18 cellular contexts compared by ENCODE assay signal in genomic region chr3:69328903-69329302, GRCh38. TPM values are rescaled to one million over a fixed set of nuclear protein-coding genes. Genes with fewer than 3 reads are reported as not detected.
A peak's percentile ranks its signal among the peaks of the same experiment; 100 is the strongest.
DNase-seq lines count a peak whose midpoint lies in the region; ATAC-seq, FAIRE-seq and TF ChIP-seq lines count a peak whose summit lies in the region.
"Had no signal": no experiment of that assay in that cellular context is flagged by ENCODE, and none has a peak within 500 bp of the region (broad histone marks: within the 10 kb centered on the region; RNA-seq: fewer than 3 reads in every experiment).

No MANE protein-coding gene starts in this region.

- SMC1A ChIA-PET in GM12878 (lab: Charles Lee; ENCODE audit: uncharacterized antibody, unreplicated experiment) = interaction anchor here (0.6 to 2.2 kb wide), 11 partner anchors 10 to 112 kb away, joined by 3 to 9 read pairs (median 4); partner anchors contain the start of gene FRMD4B

- no peaks in the 10 kb centered on the region for H4K20me1 ChIP-seq in GM12878 (ENCODE audit: control insufficient read depth, insufficient read depth)

- peaks cover 0 to 30% (median 22%) of the 10 kb centered on the region in 4 donors for H3K4me1 Mint-ChIP-seq in CD4-positive, CD25-positive, alpha-beta regulatory T cell

- TF ChIP-seq EP300 in GM12878 (IDR thresholded peaks at IDR 0.05; ENCODE audit: borderline replicate concordance in 1 of 2, control insufficient read depth in 1 of 2, low read depth in 2 of 2, low read length in 2 of 2) = no peak

- peak overlapping the region; percentile 28; the same call in 1 of the 2 replicates for H3K4me2 ChIP-seq in GM12878 (ENCODE audit: control insufficient read depth, insufficient read depth)

- no peaks in the 10 kb centered on the region for H3K27me3 ChIP-seq in CD4-positive, CD25-positive, alpha-beta regulatory T cell (ENCODE audit: control insufficient read depth, insufficient read depth, low read length)
- H3K27me3 ChIP-seq in GM12878 (replicated peaks in 1 of 2; ENCODE audit: control insufficient read depth in 2 of 2, insufficient read depth in 2 of 2, low read length in 1 of 2) = no peaks in the 10 kb centered on the region
- no peaks in the 10 kb centered on the region for H3K27me3 ChIP-seq in neutrophil
- H3K27me3 ChIP-seq: ovary, thyroid gland had no signal

- no peaks in the 10 kb centered on the region for H3K9me3 Mint-ChIP-seq in CD4-positive, CD25-positive, alpha-beta regulatory T cell
- H3K9me3 Mint-ChIP-seq: activated T-cell treated with anti-CD3 and anti-CD28 coated beads, Interleukin-2, amount 50 U/mL, for 4 hours; brain had no signal

- in situ Hi-C loops in GM12878 (cut with MboI) = no loop called here

- peaks cover 21% of the 10 kb centered on the region for H3K4me1 ChIP-seq in CD4-positive, CD25-positive, alpha-beta regulatory T cell (ENCODE audit: control insufficient read depth, insufficient read depth, low read length, poor library complexity, severe bottlenecking)
- H3K4me1 ChIP-seq in GM12878 (ENCODE audit: control insufficient read depth, insufficient read depth, low read length) = peaks cover 22% of the 10 kb centered on the region
- peaks cover 15 to 39% of the 10 kb centered on the region in 2 experiments for H3K4me1 ChIP-seq in neutrophil (ENCODE audit: control insufficient read depth in 1 of 2, insufficient read depth in 1 of 2, low read depth in 1 of 2, low read length in 1 of 2)

- peak overlapping the region in 1 of 3 donors; percentile 88 for H3K27ac Mint-ChIP-seq in CD4-positive, CD25-positive, alpha-beta regulatory T cell

- RAD21 ChIA-PET in GM12878 (lab: Charles Lee; ENCODE audit: unreplicated experiment) = interaction anchor here (0.9 to 1.8 kb wide), 5 partner anchors 16 to 247 kb away, joined by 3 to 8 read pairs (median 3); no protein-coding TSS in a partner anchor

- no peak for TF ChIP-seq RAD21 in GM12878 (IDR thresholded peaks at IDR 0.05; ENCODE audit: insufficient read depth, low read depth, low read length)

- POLR2A ChIA-PET in GM12878 (lab: Charles Lee) = interaction anchor here (1.5 kb wide), 1 partner anchor 10 kb away, joined by 4 read pairs; no protein-coding TSS in a partner anchor

- DNase-seq in CD4-positive, CD25-positive, alpha-beta regulatory T cell = no peak
- no peak for DNase-seq in GM12891 (ENCODE audit: insufficient read length, low spot score)
- DNase-seq in GM12878 (ENCODE audit: low read depth, low spot score) = no peak
- DNase-seq: activated T-cell treated with anti-CD3 and anti-CD28 coated beads, Interleukin-2, amount 50 U/mL, for 4 hours; effector CD8-positive, alpha-beta T cell; EL; foreskin melanocyte; NCI-H1436 treated with DMSO at 0.1 percent for 48 hours; NCI-H446 treated with DMSO at 0.1 percent for 48 hours; ovary; thyroid gland had no signal

- intact Hi-C loops in GM12878 (cut with micrococcal nuclease; ENCODE audit: unreplicated experiment) = loop anchor here (10.0 kb wide), 1 partner anchor 616 kb away; no protein-coding TSS in a partner anchor

- H3K36me3 Mint-ChIP-seq in CD4-positive, CD25-positive, alpha-beta regulatory T cell = no peaks in the 10 kb centered on the region
- H3K36me3 Mint-ChIP-seq: brain had no signal

- H3K4me3 ChIP-seq in CD4-positive, CD25-positive, alpha-beta regulatory T cell (ENCODE audit: low read depth, low read length) = peak overlapping the region; percentile 46
- no peak overlapping the region for H3K4me3 ChIP-seq in GM12878
- no peak overlapping the region for H3K4me3 ChIP-seq in neutrophil (ENCODE audit: low read depth in 1 of 2, low read length in 1 of 2)
- H3K4me3 ChIP-seq: K562, ovary, thyroid gland had no signal

- CTCF ChIA-PET in GM12878 (lab: Yijun Ruan, JAX) = interaction anchor here (0.8 to 15.5 kb wide), 8 partner anchors 8 to 167 kb away, joined by 3 to 236 read pairs (median 4); no protein-coding TSS in a partner anchor

- no peaks in the 10 kb centered on the region for H3K79me2 ChIP-seq in GM12878 (ENCODE audit: control insufficient read depth, insufficient read depth, low read length)

- TF ChIP-seq POLR2A in GM12891 (IDR thresholded peaks at IDR 0.05; ENCODE audit: low read depth, low read length) (no peak), GM12878 (IDR thresholded peaks at IDR 0.05; ENCODE audit: low read depth, low read length) (no peak), GM18505 (IDR thresholded peaks at IDR 0.05; ENCODE audit: borderline replicate concordance, extremely low read depth, insufficient read depth, insufficient read length) (no peak)

- H3K27me3 Mint-ChIP-seq in CD4-positive, CD25-positive, alpha-beta regulatory T cell = peaks cover 6% of the 10 kb centered on the region
- H3K27me3 Mint-ChIP-seq: brain had no signal

- no peak overlapping the region for H3K9ac ChIP-seq in GM12878 (ENCODE audit: control insufficient read depth, insufficient read depth, low read length)

- H3K9me3 ChIP-seq in CD4-positive, CD25-positive, alpha-beta regulatory T cell (ENCODE audit: control insufficient read depth in 2 of 2, low read length in 2 of 2) = no peaks in the 10 kb centered on the region
- no peaks in the 10 kb centered on the region for H3K9me3 ChIP-seq in GM12878 (replicated peaks; ENCODE audit: control insufficient read depth, insufficient read depth, low read length)
- H3K9me3 ChIP-seq in neutrophil = no peaks in the 10 kb centered on the region
- H3K9me3 ChIP-seq: ovary, thyroid gland had no signal

- FAIRE-seq in GM12891 (lab: Jason Lieb, UNC) (peak; percentile 38), GM12878 (lab: Jason Lieb, UNC) (no peak)
- FAIRE-seq: K562 had no signal

- H3K36me3 ChIP-seq in CD4-positive, CD25-positive, alpha-beta regulatory T cell (ENCODE audit: control insufficient read depth, insufficient read depth, low read length) = no peaks in the 10 kb centered on the region
- no peaks in the 10 kb centered on the region for H3K36me3 ChIP-seq in GM12878 (ENCODE audit: control insufficient read depth in 2 of 2, insufficient read depth in 2 of 2, low read length in 1 of 2)
- peaks cover 11% of the 10 kb centered on the region for H3K36me3 ChIP-seq in neutrophil
- H3K36me3 ChIP-seq: ovary, thyroid gland had no signal

- H2AFZ ChIP-seq in GM12878 (ENCODE audit: control insufficient read depth, low read depth, low read length) = no peak overlapping the region; the same call in 1 of the 2 replicates

- WGBS in GM12878 (ENCODE audit: insufficient coverage, insufficient replicate concordance, low lambda C conversion rate, missing lambda C conversion rate) = 40% methylated on average over 4 of the region's 4 CpGs

- no peak for TF ChIP-seq CTCF in GM12878 (IDR thresholded peaks at IDR 0.05 in 2 of 3, conservative IDR thresholded peaks at IDR 0.05 in 1 of 3; ENCODE audit: control insufficient read depth in 2 of 3, extremely low read depth in 1 of 3, insufficient read depth in 1 of 3, low read depth in 3 of 3, low read length in 3 of 3)
- no peak for TF ChIP-seq CTCF in neutrophil (IDR thresholded peaks at IDR 0.05)

- BruUV-seq in GM12878 (replicated peaks; lab: Mats Ljungman, UMichigan) = no TSS peak

- H3K27ac ChIP-seq in CD4-positive, CD25-positive, alpha-beta regulatory T cell (ENCODE audit: insufficient read depth, low read length, poor library complexity, severe bottlenecking) = no peak overlapping the region
- no peak overlapping the region for H3K27ac ChIP-seq in GM12878 (ENCODE audit: control insufficient read depth, insufficient read depth)
- H3K27ac ChIP-seq in neutrophil = peak overlapping the region; percentile 29
- H3K27ac ChIP-seq: ovary had no signal

- H3K4me3 Mint-ChIP-seq in CD4-positive, CD25-positive, alpha-beta regulatory T cell = peak overlapping the region in 1 of 4 donors; percentile 19
- H3K4me3 Mint-ChIP-seq: activated T-cell treated with anti-CD3 and anti-CD28 coated beads, Interleukin-2, amount 50 U/mL, for 4 hours; brain had no signal

- no peak for ATAC-seq in CD4-positive, CD25-positive, alpha-beta regulatory T cell (ENCODE audit: low read depth in 2 of 2)
- ATAC-seq in GM12878 = no peak
- ATAC-seq in GM21367 (IDR thresholded peaks at IDR 0.05; ENCODE audit: unreplicated experiment) = no peak
- no peak for ATAC-seq in HG02610 (IDR thresholded peaks at IDR 0.05; ENCODE audit: unreplicated experiment)
- no peak for ATAC-seq in GM18505 (IDR thresholded peaks at IDR 0.05; ENCODE audit: unreplicated experiment)
- ATAC-seq: activated T-cell treated with anti-CD3 and anti-CD28 coated beads, Interleukin-2, amount 50 U/mL, for 4 hours; K562; Panc1 had no signal

TF ChIP-seq in GM12891, 5 proteins besides CTCF, POLR2A, EP300 and RAD21 (continues in another document):
- TF ChIP-seq TAF1 (IDR thresholded peaks at IDR 0.05; ENCODE audit: low read depth, low read length) (no peak), PAX5 (IDR thresholded peaks at IDR 0.05; ENCODE audit: insufficient read depth, low read length, severe bottlenecking) (no peak), POLR2AphosphoS5 (IDR thresholded peaks at IDR 0.05; ENCODE audit: low read depth, low read length) (no peak), SPI1 (IDR thresholded peaks at IDR 0.05; ENCODE audit: low read depth, low read length) (no peak)

TF ChIP-seq in GM12878, 131 proteins besides CTCF, POLR2A, EP300 and RAD21 (continues in another document):
- no peak for TF ChIP-seq ZSCAN29 (IDR thresholded peaks at IDR 0.05)

RNA-seq across cellular contexts. Expression of gene FRMD4B, which starts 57.0 kb away (rescaled TPM):
- 54.7 TPM for total RNA-seq in CD4-positive, CD25-positive, alpha-beta regulatory T cell
- polyA plus RNA-seq in CD4-positive, CD25-positive, alpha-beta regulatory T cell = 10 to 100 TPM in 1 of 4 donors, 1 to 10 TPM in 3; 8.6 to 13.7 (median 9.6) TPM
- 4.6 TPM for polyA plus RNA-seq in GM12891 (2012; ENCODE audit: low read depth, missing spikeins)
- total RNA-seq in GM12878 (2013; cell fraction: nucleolus; rRNA removed) = 90.0 and 92.7 TPM in 2 replicates
- total RNA-seq in GM12878 (2014; rRNA removed) (8.2 and 9.0 TPM in 2 replicates), GM12878 (2014; rRNA removed; fragmentation: Illumina TruSeq; extraction: Trizol) (10.6 and 10.8 TPM in 2 replicates), GM12878 (2021) (6.9 TPM in 2 replicates)
- 0.08 TPM for polyA plus RNA-seq in GM12878 (2011; ENCODE audit: low read depth)
- polyA plus RNA-seq in GM12878 (2011; rRNA removed) (6.7 and 6.9 TPM in 2 replicates), GM12878 (2014; fragmentation: Illumina TruSeq; extraction: Trizol) (9.1 and 9.8 TPM in 2 replicates), GM12878 (2014; fragmentation: Nextera tagmentation; extraction: Ambion mirVana) (10 to 100 TPM in 1 of 2 experiments, 1 to 10 TPM in 1; 7.0 to 11.4 TPM), GM12878 (2014; rRNA removed) (7.5 and 9.0 TPM in 2 replicates), GM12878 (2016; fragmentation: Nextera tagmentation; extraction: Ambion mirVana) (1 to 10 TPM; 3.9 to 7.0 TPM)
- 4.5 and 5.4 TPM in 2 replicates for polyA plus RNA-seq in GM12878 (2011; cell fraction: cytosol; rRNA removed)
- 7.4 and 7.7 TPM in 2 replicates for polyA plus RNA-seq in GM12878 (2011; cell fraction: nucleus; rRNA removed)
- polyA plus RNA-seq in GM12878 (2012) = 0.89 and 1.1 TPM in 2 replicates
- polyA minus RNA-seq in GM12878 (2011; rRNA and poly(A)+ RNA removed) = 10.0 and 11.8 TPM in 2 replicates
- 2.7 and 3.7 TPM in 2 replicates for polyA minus RNA-seq in GM12878 (2011; cell fraction: cytosol; rRNA and poly(A)+ RNA removed)
- 7.7 and 11.7 TPM in 2 replicates for polyA minus RNA-seq in GM12878 (2011; cell fraction: nucleus; rRNA and poly(A)+ RNA removed)
